ENCODE assay signal across 8 cellular contexts in the genomic region with DNA sequence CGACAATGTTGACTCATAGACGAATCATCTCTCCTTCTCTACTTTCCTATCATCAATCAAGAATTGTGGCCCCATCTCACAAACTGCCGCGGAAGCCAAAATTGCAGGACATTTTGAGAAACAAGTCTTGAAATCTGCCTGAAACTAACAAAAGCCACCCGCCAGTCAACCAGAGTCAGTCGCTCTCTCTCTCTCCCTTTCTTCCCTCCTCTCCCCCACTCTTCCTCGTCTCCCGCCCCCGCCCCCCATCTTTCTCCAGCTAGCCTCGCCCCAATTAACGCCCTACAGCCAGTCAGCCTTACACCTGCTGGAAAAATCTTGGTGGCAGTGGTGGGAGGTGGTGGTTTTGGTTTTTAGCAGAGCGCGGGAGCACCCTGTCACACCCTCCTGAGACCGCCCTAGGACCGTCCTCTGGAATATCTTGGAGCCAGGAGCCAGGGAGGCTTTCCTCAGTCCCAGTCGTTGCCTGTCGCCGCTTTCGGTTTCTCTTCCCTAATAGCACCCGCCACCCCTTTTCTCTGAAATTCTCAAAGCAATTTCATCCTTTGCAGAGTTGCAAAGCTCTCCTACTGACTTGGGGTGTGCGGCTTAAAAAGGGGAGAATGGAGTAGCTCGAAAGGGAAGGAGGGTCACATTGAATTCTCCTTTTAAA.
DNase-seq lines count a peak whose midpoint lies in the region; ATAC-seq and TF ChIP-seq lines count a peak whose summit lies in the region.

No MANE protein-coding gene starts in this region.

- no peaks in the 10 kb centered on the region for H4K20me1 ChIP-seq in PC-9 (ENCODE audit: insufficient read depth)

- peak overlapping the region; percentile 67 for H3K4me3 ChIP-seq in thoracic aorta
- H3K4me3 ChIP-seq in PC-9 = no peak overlapping the region

- no peaks in the 10 kb centered on the region for H3K9me3 Mint-ChIP-seq in activated naive CD4-positive, alpha-beta T cell treated with anti-CD3 and anti-CD28 coated beads, Interleukin-2, amount 10 ng/mL, durations not matched to agents 7 days and 5 days
- no peaks in the 10 kb centered on the region for H3K9me3 Mint-ChIP-seq in activated CD8-positive, alpha-beta T cell treated with anti-CD3 and anti-CD28 coated beads, Interleukin-2, amount 10 ng/mL, durations not matched to agents 7 days and 5 days (ENCODE audit: insufficient read depth)

- H3K36me3 ChIP-seq in thoracic aorta = no peaks in the 10 kb centered on the region
- no peaks in the 10 kb centered on the region for H3K36me3 ChIP-seq in PC-9 (ENCODE audit: low read depth)

- peak; percentile 32 for DNase-seq in activated naive CD4-positive, alpha-beta T cell treated with anti-CD3 and anti-CD28 coated beads, Interleukin-2, amount 10 ng/mL, durations not matched to agents 7 days and 5 days
- DNase-seq in activated naive CD4-positive, alpha-beta T cell treated with anti-CD3 and anti-CD28 coated beads, Interleukin-2, amount 50 U/mL, for 16 hours = no peak
- no peak for DNase-seq in activated CD8-positive, alpha-beta T cell treated with anti-CD3 and anti-CD28 coated beads, Interleukin-2, amount 10 ng/mL, durations not matched to agents 7 days and 5 days
- DNase-seq in left kidney (ENCODE audit: low read depth, low spot score) (peak; percentile 53), thoracic aorta (ENCODE audit: low spot score) (no peak), PC-9 (no peak), GM20000 (ENCODE audit: low spot score) (no peak), SKM-1 treated with dmso at 0.1 percent for 144 hours (lab: John Stamatoyannopoulos, UW; ENCODE audit: unreplicated experiment) (no peak)

- TF ChIP-seq CTCF in thoracic aorta (IDR thresholded peaks at IDR 0.05) (no peak), PC-9 (conservative IDR thresholded peaks at IDR 0.05) (no peak), GM20000 (IDR thresholded peaks at IDR 0.05; ENCODE audit: extremely low read depth, missing control alignments) (no peak)

- no peak overlapping the region for H2AFZ ChIP-seq in PC-9

- H3K4me3 Mint-ChIP-seq in activated naive CD4-positive, alpha-beta T cell treated with anti-CD3 and anti-CD28 coated beads, Interleukin-2, amount 10 ng/mL, durations not matched to agents 7 days and 5 days = peak overlapping the region; percentile 73
- H3K4me3 Mint-ChIP-seq in activated CD8-positive, alpha-beta T cell treated with anti-CD3 and anti-CD28 coated beads, Interleukin-2, amount 10 ng/mL, durations not matched to agents 7 days and 5 days = peak overlapping the region; percentile 75

- peaks cover 46% of the 10 kb centered on the region for H3K4me1 Mint-ChIP-seq in activated naive CD4-positive, alpha-beta T cell treated with anti-CD3 and anti-CD28 coated beads, Interleukin-2, amount 10 ng/mL, durations not matched to agents 7 days and 5 days
- H3K4me1 Mint-ChIP-seq in activated CD8-positive, alpha-beta T cell treated with anti-CD3 and anti-CD28 coated beads, Interleukin-2, amount 10 ng/mL, durations not matched to agents 7 days and 5 days (ENCODE audit: low read depth) = peaks cover 59% of the 10 kb centered on the region

- POLR2A ChIA-PET in activated CD8-positive, alpha-beta T cell treated with anti-CD3 and anti-CD28 coated beads, Interleukin-2, amount 10 ng/mL, durations not matched to agents 7 days and 5 days (lab: Charles Lee) = no interaction called here
- POLR2A ChIA-PET in PC-9 (lab: Charles Lee; ENCODE audit: unreplicated experiment) = no interaction called here

- H3K9me2 ChIP-seq in PC-9 (ENCODE audit: insufficient read depth) = no peaks in the 10 kb centered on the region

- CTCF ChIA-PET in activated naive CD4-positive, alpha-beta T cell treated with anti-CD3 and anti-CD28 coated beads, Interleukin-2, amount 10 ng/mL, durations not matched to agents 7 days and 5 days (lab: Charles Lee) = interaction anchor here (1.3 kb wide), 1 partner anchor 438 kb away, joined by 3 read pairs; no protein-coding TSS in a partner anchor
- CTCF ChIA-PET in activated CD8-positive, alpha-beta T cell treated with anti-CD3 and anti-CD28 coated beads, Interleukin-2, amount 10 ng/mL, durations not matched to agents 7 days and 5 days (lab: Charles Lee) = interaction anchor here (1.2 to 1.7 kb wide), 2 partner anchors 9 to 11 kb away, joined by 6 read pairs; no protein-coding TSS in a partner anchor
- CTCF ChIA-PET in PC-9 (lab: Charles Lee) = interaction anchor here (0.7 to 1.2 kb wide), 3 partner anchors 9 to 1388 kb away, joined by 3 read pairs; no protein-coding TSS in a partner anchor

- H3K9me3 ChIP-seq in thoracic aorta = no peaks in the 10 kb centered on the region
- H3K9me3 ChIP-seq in PC-9 (ENCODE audit: insufficient read depth, low read depth) = no peaks in the 10 kb centered on the region

- H3K27ac Mint-ChIP-seq in activated naive CD4-positive, alpha-beta T cell treated with anti-CD3 and anti-CD28 coated beads, Interleukin-2, amount 10 ng/mL, durations not matched to agents 7 days and 5 days = no peak overlapping the region
- no peak overlapping the region for H3K27ac Mint-ChIP-seq in activated CD8-positive, alpha-beta T cell treated with anti-CD3 and anti-CD28 coated beads, Interleukin-2, amount 10 ng/mL, durations not matched to agents 7 days and 5 days

- H3K27ac ChIP-seq in thoracic aorta (no peak overlapping the region), PC-9 (no peak overlapping the region)

- ATAC-seq in activated CD8-positive, alpha-beta T cell treated with anti-CD3 and anti-CD28 coated beads, Interleukin-2, amount 10 ng/mL, durations not matched to agents 7 days and 5 days = peak; percentile 21
- no peak for ATAC-seq in thoracic aorta (ENCODE audit: insufficient number of reproducible peaks, low FRiP score, low read depth)

- peaks cover 81% of the 10 kb centered on the region for H3K27me3 Mint-ChIP-seq in activated naive CD4-positive, alpha-beta T cell treated with anti-CD3 and anti-CD28 coated beads, Interleukin-2, amount 10 ng/mL, durations not matched to agents 7 days and 5 days
- H3K27me3 Mint-ChIP-seq in activated CD8-positive, alpha-beta T cell treated with anti-CD3 and anti-CD28 coated beads, Interleukin-2, amount 10 ng/mL, durations not matched to agents 7 days and 5 days (ENCODE audit: low read depth) = peaks cover 82% of the 10 kb centered on the region

- BruUV-seq in PC-9 (replicated peaks; lab: Mats Ljungman, UMichigan) = no TSS peak

- no peaks in the 10 kb centered on the region for H3K79me2 ChIP-seq in PC-9 (ENCODE audit: low read depth)

- intact Hi-C loops in PC-9 (cut with micrococcal nuclease; ENCODE audit: unreplicated experiment) = no loop called here

- peaks cover 23 to 46% of the 10 kb centered on the region in 2 donors for H3K4me1 ChIP-seq in thoracic aorta (ENCODE audit: control insufficient read depth in 1 of 2, low read depth in 2 of 2)
- no peaks in the 10 kb centered on the region for H3K4me1 ChIP-seq in PC-9 (replicated peaks; ENCODE audit: insufficient read depth)

- no peaks in the 10 kb centered on the region for H3F3A ChIP-seq in PC-9 (ENCODE audit: insufficient read depth, low read depth)

- H3K27me3 ChIP-seq in thoracic aorta (replicated peaks; ENCODE audit: insufficient read depth) (peaks cover 8% of the 10 kb centered on the region), PC-9 (ENCODE audit: insufficient read depth, low read depth) (0 out of 2 replicates have a peak, but pooled peaks cover 3% of the 10 kb centered on the region)

- H3K4me2 ChIP-seq in PC-9 = no peak overlapping the region

- H3K36me3 Mint-ChIP-seq in activated naive CD4-positive, alpha-beta T cell treated with anti-CD3 and anti-CD28 coated beads, Interleukin-2, amount 10 ng/mL, durations not matched to agents 7 days and 5 days = peaks cover 9% of the 10 kb centered on the region
- no peaks in the 10 kb centered on the region for H3K36me3 Mint-ChIP-seq in activated CD8-positive, alpha-beta T cell treated with anti-CD3 and anti-CD28 coated beads, Interleukin-2, amount 10 ng/mL, durations not matched to agents 7 days and 5 days (ENCODE audit: low read depth)

Comparison
In these comparisons a context has a peak if more than half of its experiments do, and no peak if none do; other contexts are left out.
1. DNase-seq: peak in activated naive CD4-positive, alpha-beta T cell treated with anti-CD3 and anti-CD28 coated beads, Interleukin-2, amount 10 ng/mL, durations not matched to agents 7 days and 5 days (single experiment) and left kidney (single experiment); none in activated naive CD4-positive, alpha-beta T cell treated with anti-CD3 and anti-CD28 coated beads, Interleukin-2, amount 50 U/mL, for 16 hours (single experiment), activated CD8-positive, alpha-beta T cell treated with anti-CD3 and anti-CD28 coated beads, Interleukin-2, amount 10 ng/mL, durations not matched to agents 7 days and 5 days (single experiment), thoracic aorta (single experiment), PC-9 (0 of 2), GM20000 (single experiment) and SKM-1 treated with dmso at 0.1 percent for 144 hours (single experiment).